ENCODE assay signal across 23 cellular contexts in genomic region chr2:236393101-236393500, GRCh38.
"Had no signal": no experiment of that assay in that cellular context is flagged by ENCODE, and none has a peak within 500 bp of the region (broad histone marks: within the 10 kb centered on the region; RNA-seq: fewer than 3 reads in every experiment).

No MANE protein-coding gene starts in this region.

- H3K9ac ChIP-seq: parathyroid adenoma had no signal

- H3K4me2 ChIP-seq: smooth muscle cell had no signal

- H3K4me3 ChIP-seq: lower lobe of right lung, smooth muscle cell, testis, tibial artery had no signal

- H3K4me3 Mint-ChIP-seq: effector memory CD8-positive, alpha-beta T cell; immature natural killer cell; naive thymus-derived CD8-positive, alpha-beta T cell; nephron progenitor cell; type B pancreatic cell had no signal

- H3K27me3 ChIP-seq: testis, tibial artery had no signal

- H3K4me1 Mint-ChIP-seq: immature natural killer cell; naive thymus-derived CD8-positive, alpha-beta T cell had no signal

- H3K79me2 ChIP-seq: parathyroid adenoma had no signal

- H3K36me3 Mint-ChIP-seq: immature natural killer cell had no signal

- H3K4me1 ChIP-seq: lower lobe of right lung, parathyroid adenoma, testis, tibial artery had no signal

- H3K9me3 Mint-ChIP-seq: effector memory CD8-positive, alpha-beta T cell; immature natural killer cell; type B pancreatic cell had no signal

- H3K27me3 Mint-ChIP-seq: progenitor cell of endocrine pancreas, type B pancreatic cell had no signal

- H2AFZ ChIP-seq: parathyroid adenoma had no signal

- H3K36me3 ChIP-seq: lower lobe of right lung, neutrophil, tibial artery had no signal

- DNase-seq: cortex of kidney; effector memory CD8-positive, alpha-beta T cell; erythroblast; hypothalamus; immature natural killer cell; left ventricle myocardium superior; lower lobe of right lung; naive thymus-derived CD8-positive, alpha-beta T cell; nephron progenitor cell; stimulated activated CD4-positive, alpha-beta T cell treated with anti-CD3 and anti-CD28 coated beads, Interleukin-12 subunit alpha, Interleukin-12 subunit beta, amount 100 ng/mL, for 4 hours; stimulated activated CD4-positive, alpha-beta T cell treated with anti-CD3 and anti-CD28 coated beads, Interleukin-1b, Interleukin-23, amount 100 ng/mL, for 48 hours; stimulated activated CD4-positive, alpha-beta T cell treated with anti-CD3 and anti-CD28 coated beads, Interleukin-4, amount 100 ng/mL, for 1 hour; stimulated activated CD8-positive, alpha-beta memory T cell treated with anti-CD3 and anti-CD28 coated beads, Interleukin-4, amount 100 ng/mL, for 48 hours; stimulated activated naive CD4-positive, alpha-beta T cell treated with Interleukin-2 at 50 U/mL for 16 hours; substantia nigra; testis; tibial artery had no signal

- H3K9me3 ChIP-seq: lower lobe of right lung, neutrophil, testis, tibial artery had no signal

- H3K27ac Mint-ChIP-seq: immature natural killer cell, nephron progenitor cell, progenitor cell of endocrine pancreas, type B pancreatic cell had no signal

- ATAC-seq: effector memory CD8-positive, alpha-beta T cell; left ventricle myocardium superior; lower lobe of right lung; naive thymus-derived CD8-positive, alpha-beta T cell; sciatic nerve had no signal

- H3K27ac ChIP-seq: lower lobe of right lung, neutrophil, parathyroid adenoma, testis, tibial artery had no signal
